ENCODE assay signal across 8 cellular contexts in the genomic region with DNA sequence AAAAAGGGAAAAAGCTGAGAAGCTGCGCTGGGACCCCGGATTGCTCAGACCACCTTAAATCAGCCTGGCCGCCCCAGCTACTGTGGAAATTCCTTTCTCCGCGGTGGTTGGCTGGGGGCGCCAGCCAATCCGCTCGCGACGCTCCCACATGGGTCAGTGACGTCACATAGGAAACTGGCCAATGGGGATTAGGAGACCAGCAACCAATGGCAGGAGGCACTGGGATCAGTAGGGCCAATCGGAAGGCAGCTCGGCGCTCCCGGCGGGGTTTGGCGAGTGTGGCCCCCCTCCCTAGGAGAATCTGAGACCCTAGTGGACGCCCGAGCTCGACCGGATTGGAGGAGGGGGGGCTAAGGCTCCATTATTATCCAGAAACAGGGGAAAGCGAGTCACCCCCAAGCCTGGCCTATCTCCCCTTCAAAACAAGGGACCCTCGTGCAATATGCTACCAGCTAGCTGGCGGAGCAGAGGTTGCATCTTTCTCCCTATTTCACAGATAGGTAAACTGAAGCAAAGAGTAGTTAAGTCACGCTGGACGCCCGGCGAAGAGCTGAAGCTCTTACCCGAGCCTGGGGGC. TPM values are rescaled to one million over a fixed set of nuclear protein-coding genes. Genes with fewer than 3 reads are reported as not detected.
DNase-seq lines count a peak whose midpoint lies in the region; ATAC-seq and TF ChIP-seq lines count a peak whose summit lies in the region.

No MANE protein-coding gene starts in this region.

- H3K4me1 ChIP-seq in spleen, result peaks cover 7 to 47% (median 23%) of the 10 kb centered on the region in 6 donors

- TF ChIP-seq POLR2A in spleen (IDR thresholded peaks at IDR 0.05), result no peak

- peak overlapping the region; percentile 45 to 87 (median 58) for H3K4me3 ChIP-seq in spleen

- H3K27ac ChIP-seq in spleen, result peak overlapping the region; percentile 74 to 95 (median 91)

- peaks cover 0 to under 1% (median 0%) of the 10 kb centered on the region in 7 donors for H3K27me3 ChIP-seq in spleen (replicated peaks in 1 of 7)

- TF ChIP-seq CTCF in spleen (IDR thresholded peaks at IDR 0.05 in 8 of 11, conservative IDR thresholded peaks at IDR 0.05 in 3 of 11), result peak in 1 of 11 experiments; percentile 8

- ATAC-seq in GM19025 (IDR thresholded peaks at IDR 0.05; ENCODE audit: low read depth, unreplicated experiment) (peak; percentile 87), HG03280 (IDR thresholded peaks at IDR 0.05; ENCODE audit: unreplicated experiment) (peak; percentile 86)

- DNase-seq in AG08396 (ENCODE audit: low spot score) (peak; percentile 100), NCI-H345 treated with DMSO at 0.1 percent for 48 hours (lab: John Stamatoyannopoulos, UW; ENCODE audit: unreplicated experiment) (peak; percentile 96), cerebellar cortex (ENCODE audit: low spot score) (peak; percentile 99), iris pigment epithelial cell (ENCODE audit: low read depth) (peak; percentile 99), spleen (peak; percentile 94)
- DNase-seq in activated CD4-positive, CD25-positive, alpha-beta regulatory T cell treated with anti-CD3 and anti-CD28 coated beads, Interleukin-2, amount 50 U/mL, for 16 hours (ENCODE audit: low read depth, low spot score), result peak; percentile 92

- intact Hi-C loops in spleen (cut with DNase I; ENCODE audit: low total_unique reads), result loop anchor here (10.0 kb wide), 1 partner anchor 61 kb away; the partner anchor contains the start of gene TLE6

- H3K9me3 ChIP-seq in spleen, result no peaks in the 10 kb centered on the region

- H3K36me3 ChIP-seq in spleen, result no peaks in the 10 kb centered on the region

- 0 to 1% (median 0%) methylated on average over 18 to 29 of the region's 29 CpGs for WGBS in spleen, 5 donors

RNA-seq across cellular contexts. Expression of gene TLE2, which starts 6.5 kb away (rescaled TPM):
- total RNA-seq in spleen, result 10 to 100 TPM; 31.7 to 88.0 (median 40.2) TPM
- 10 to 100 TPM; 12.0 to 46.7 (median 22.8) TPM for polyA plus RNA-seq in spleen

RNA-seq across cellular contexts. Expression of gene TLE5, which starts 26.7 kb away (rescaled TPM):
- total RNA-seq in spleen, result 100 to 1,000 TPM; 325 to 569 (median 425) TPM
- polyA plus RNA-seq in spleen, result 100 to 1,000 TPM; 428 to 618 (median 514) TPM

RNA-seq across cellular contexts. Expression of gene TLE6, which starts 58.3 kb away (rescaled TPM):
- total RNA-seq in spleen, result 1 to 10 TPM in 5 of 7 donors, under 1 TPM in 2; 0.60 to 4.1 (median 1.4) TPM
- 1 to 10 TPM; 1.9 to 2.7 (median 2.2) TPM for polyA plus RNA-seq in spleen

RNA-seq across cellular contexts. Expression of gene GNA11, which starts 58.5 kb away (rescaled TPM):
- total RNA-seq in spleen, result 10 to 100 TPM; 22.6 to 41.5 (median 33.4) TPM
- polyA plus RNA-seq in spleen, result 10 to 100 TPM in 1 of 3 donors, 1 to 10 TPM in 2; 5.1 to 22.7 (median 6.1) TPM

Comparison
In these comparisons a context has a peak if more than half of its experiments do, and no peak if none do; other contexts are left out.
1. Peak in every context shown above with its lines: DNase-seq, ATAC-seq, H3K4me3 ChIP-seq and H3K27ac ChIP-seq.